Comparison of ENCODE assay signal across 1 cellular context in genomic region chr14:60652674-60653387, GRCh38.
TF ChIP-seq lines count a peak whose summit lies in the region.

No MANE protein-coding gene starts in this region.

TF ChIP-seq in HEK293, 187 proteins besides CTCF, POLR2A, EP300 and RAD21 (continued from another document):
- TF ChIP-seq KLF8 (tag by site-specific recombination; IDR thresholded peaks at IDR 0.05) (no peak), ZBTB44 (tag by site-specific recombination; IDR thresholded peaks at IDR 0.05) (peak; percentile 44; the same call in 1 of the 2 replicates), ZEB2 (tag by site-specific recombination; IDR thresholded peaks at IDR 0.05) (peak; percentile 74), HIC1 (tag by site-specific recombination; IDR thresholded peaks at IDR 0.05) (no peak), ZNF26 (tag by site-specific recombination; IDR thresholded peaks at IDR 0.05) (no peak), ZNF18 (tag by site-specific recombination; IDR thresholded peaks at IDR 0.05) (no peak), ZNF426 (tag by site-specific recombination; IDR thresholded peaks at IDR 0.05) (no peak), SCRT1 (tag by site-specific recombination; IDR thresholded peaks at IDR 0.05; ENCODE audit: borderline replicate concordance) (no peak), YY1 (tag by site-specific recombination; IDR thresholded peaks at IDR 0.05) (no peak), ZNF37A (tag by site-specific recombination; IDR thresholded peaks at IDR 0.05) (no peak), ZNF138 (tag by site-specific recombination; IDR thresholded peaks at IDR 0.05; ENCODE audit: borderline replicate concordance) (no peak), AEBP2 (tag by site-specific recombination; IDR thresholded peaks at IDR 0.05; ENCODE audit: borderline replicate concordance) (no peak), ZNF510 (tag by site-specific recombination; IDR thresholded peaks at IDR 0.05; ENCODE audit: insufficient replicate concordance) (no peak), KLF10 (tag by site-specific recombination; IDR thresholded peaks at IDR 0.05) (0 out of 2 replicates have a peak, but pooled peaks have one; percentile 40), PRDM2 (tag by site-specific recombination; IDR thresholded peaks at IDR 0.05; ENCODE audit: borderline replicate concordance) (no peak), ZNF223 (tag by site-specific recombination; IDR thresholded peaks at IDR 0.05) (no peak), TCF7L2 (IDR thresholded peaks at IDR 0.05; ENCODE audit: borderline replicate concordance, low read depth, low read length) (no peak), ZNF266 (tag by site-specific recombination; IDR thresholded peaks at IDR 0.05; ENCODE audit: low read depth) (no peak), ZXDB (tag by site-specific recombination; IDR thresholded peaks at IDR 0.05) (peak; percentile 58; the same call in 1 of the 2 replicates), ZNF24 (tag by site-specific recombination; IDR thresholded peaks at IDR 0.05) (no peak), PRDM6 (tag by site-specific recombination; IDR thresholded peaks at IDR 0.05) (peak; percentile 70), KLF16 (tag by site-specific recombination; IDR thresholded peaks at IDR 0.05) (no peak), ZSCAN5A (tag by site-specific recombination; IDR thresholded peaks at IDR 0.05) (no peak), SP7 (tag by site-specific recombination; IDR thresholded peaks at IDR 0.05) (peak; percentile 81), ZFP37 (tag by site-specific recombination; IDR thresholded peaks at IDR 0.05) (no peak), ZFP41 (tag by site-specific recombination; IDR thresholded peaks at IDR 0.05; ENCODE audit: borderline replicate concordance) (no peak), ZNF549 (tag by site-specific recombination; IDR thresholded peaks at IDR 0.05) (no peak)
